In the genomic region with DNA sequence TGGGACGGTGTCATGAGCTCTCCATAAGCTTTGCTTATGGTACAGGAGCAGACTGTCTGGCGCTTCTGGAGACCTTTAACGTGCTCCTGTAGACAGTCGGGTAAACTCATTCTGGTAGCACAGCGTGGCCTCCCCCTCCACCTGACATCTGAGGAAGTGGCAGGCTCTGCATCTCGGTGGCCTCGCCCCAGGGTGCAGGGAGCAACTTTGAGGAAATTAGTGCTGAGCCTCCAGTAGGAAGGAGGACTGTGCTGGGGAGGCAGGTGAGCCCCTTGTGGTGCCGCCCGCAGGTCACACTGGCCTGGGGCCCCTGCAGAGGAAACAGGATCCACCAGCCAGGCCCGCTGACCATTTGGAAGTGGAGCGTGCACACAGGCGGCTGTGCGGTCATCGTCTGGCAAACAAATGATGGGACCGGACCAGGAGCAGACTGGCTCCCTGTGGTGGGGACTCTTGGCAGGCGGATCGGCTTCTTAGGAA, we compare ENCODE assay signal across 8 cellular contexts. TPM values are rescaled to one million over a fixed set of nuclear protein-coding genes. Genes with fewer than 3 reads are reported as not detected.
DNase-seq lines count a peak whose midpoint lies in the region; ATAC-seq, FAIRE-seq and TF ChIP-seq lines count a peak whose summit lies in the region.

No MANE protein-coding gene starts in this region.

- no peaks in the 10 kb centered on the region for H3K9me2 ChIP-seq in OCI-LY7 (ENCODE audit: insufficient read depth, low read length)

- POLR2A ChIA-PET in H1 (lab: Charles Lee; ENCODE audit: partially characterized antibody) = interaction anchor here (1.2 to 1.3 kb wide), 2 partner anchors 8 to 11 kb away, joined by 4 read pairs; no protein-coding TSS in a partner anchor
- POLR2A ChIA-PET in OCI-LY7 (lab: Charles Lee) = no interaction called here

- no peak for FAIRE-seq in H1 (lab: Jason Lieb, UNC)

- no peak overlapping the region for H2BK20ac ChIP-seq in H1 (ENCODE audit: low read length)

- H2AK5ac ChIP-seq in H1 (ENCODE audit: low read depth, low read length) = no peak overlapping the region; the same call in none of the 2 replicates

- H3K4me2 ChIP-seq in H1 (ENCODE audit: insufficient read depth in 1 of 2, low read depth in 2 of 2, low read length in 2 of 2) (no peak overlapping the region), OCI-LY7 (ENCODE audit: low read length) (no peak overlapping the region)

- no peak for TF ChIP-seq CTCF in RWPE2 (IDR thresholded peaks at IDR 0.05; ENCODE audit: poor library complexity, severe bottlenecking)
- TF ChIP-seq CTCF in H1 (IDR thresholded peaks at IDR 0.05; ENCODE audit: control extremely low read depth in 1 of 3, insufficient read depth in 1 of 3, low read depth in 1 of 3, low read length in 3 of 3) = no peak
- no peak for TF ChIP-seq CTCF in psoas muscle (IDR thresholded peaks at IDR 0.05)
- no peak for TF ChIP-seq CTCF in WERI-Rb-1 (IDR thresholded peaks at IDR 0.05; ENCODE audit: low read depth, low read length)
- TF ChIP-seq CTCF in OCI-LY7 (conservative IDR thresholded peaks at IDR 0.05; ENCODE audit: low read length) = no peak

- 92% methylated on average over 17 of the region's 17 CpGs; no CpG with 5 or more reads in 1 of the 2 experiments for WGBS in H1 (ENCODE audit: extremely low coverage in 1 of 2, insufficient coverage in 1 of 2, insufficient read length in 1 of 2, insufficient replicate concordance in 2 of 2, low coverage in 1 of 2, low lambda C conversion rate in 2 of 2, missing lambda C conversion rate in 1 of 2), 2 experiments
- WGBS in psoas muscle, 3 donors = 38 to 54% (median 39%) methylated on average over 15 to 17 of the region's 17 CpGs

- H3K27me3 ChIP-seq in RWPE2 (ENCODE audit: insufficient read depth, poor library complexity, severe bottlenecking) (no peaks in the 10 kb centered on the region), H1 (replicated peaks in 1 of 4; ENCODE audit: control insufficient read depth in 3 of 4, extremely low read depth in 1 of 4, insufficient read depth in 3 of 4, low read length in 3 of 4) (no peaks in the 10 kb centered on the region), psoas muscle (ENCODE audit: insufficient read depth in 3 of 3, low read length in 2 of 3) (no peaks in the 10 kb centered on the region), WERI-Rb-1 (ENCODE audit: insufficient read depth, low read depth, severe bottlenecking) (no peaks in the 10 kb centered on the region)

- no peak overlapping the region for H3K23ac ChIP-seq in H1 (ENCODE audit: insufficient read length)

- H2BK12ac ChIP-seq in H1 (ENCODE audit: low read depth, low read length) = 0 out of 2 replicates have a peak overlapping the region, but pooled peaks have one; percentile 9

- CTCF ChIA-PET in H1 (lab: Charles Lee; ENCODE audit: partially characterized antibody) (interaction anchor here (2.6 to 3.3 kb wide), 2 partner anchors 13 to 32 kb away, joined by 11 to 15 read pairs; no protein-coding TSS in a partner anchor), OCI-LY7 (lab: Charles Lee; ENCODE audit: unreplicated experiment) (no interaction called here)

- H3K9ac ChIP-seq in H1 (replicated peaks in 1 of 4; ENCODE audit: extremely low read depth in 1 of 4, low read depth in 3 of 4, low read length in 3 of 4) = no peak overlapping the region

- H3K36me3 ChIP-seq in RWPE2 (ENCODE audit: low read depth) (peaks cover 4% of the 10 kb centered on the region), H1 (ENCODE audit: control insufficient read depth in 2 of 4, insufficient read depth in 4 of 4, low read length in 3 of 4) (no peaks in the 10 kb centered on the region), psoas muscle (ENCODE audit: insufficient read depth in 1 of 2, low read depth in 1 of 2) (no peaks in the 10 kb centered on the region), WERI-Rb-1 (peaks cover 9% of the 10 kb centered on the region), OCI-LY7 (ENCODE audit: insufficient read depth, low read length) (no peaks in the 10 kb centered on the region)

- H3K14ac ChIP-seq in H1 (ENCODE audit: insufficient read length) = no peak overlapping the region

- no peak overlapping the region for H3K4ac ChIP-seq in H1 (replicated peaks; ENCODE audit: insufficient read length, low read depth, low read length)

- H2BK5ac ChIP-seq in H1 (ENCODE audit: low read depth, low read length) = peak overlapping the region; percentile 61; the same call in 1 of the 2 replicates

- intact Hi-C loops in psoas muscle (cut with DNase I) = loop anchor here (5.0 kb wide), 2 partner anchors 52 to 57 kb away; a partner anchor contains a TSS
- intact Hi-C loops in OCI-LY7 (cut with micrococcal nuclease; ENCODE audit: unreplicated experiment) = no loop called here

- H4K20me1 ChIP-seq in H1 (replicated peaks in 1 of 2; ENCODE audit: control insufficient read depth in 1 of 2, insufficient read depth in 2 of 2, low read length in 2 of 2) = peaks cover 2 to 3% of the 10 kb centered on the region in 2 experiments
- no peaks in the 10 kb centered on the region for H4K20me1 ChIP-seq in OCI-LY7 (ENCODE audit: insufficient read depth, low read length)

- TF ChIP-seq EP300 in H1 (IDR thresholded peaks at IDR 0.05; ENCODE audit: borderline replicate concordance in 1 of 2, low read depth in 2 of 2, low read length in 2 of 2) = no peak

- DNase-seq in GDM1 (lab: John Stamatoyannopoulos, UW) = peak; percentile 37
- no peak for DNase-seq in RWPE2 (ENCODE audit: low spot score)
- no peak for DNase-seq in H1 (ENCODE audit: low read depth in 1 of 2, low spot score in 2 of 2)
- DNase-seq in psoas muscle = peak; percentile 51 to 79
- DNase-seq in WERI-Rb-1 = no peak
- no peak for DNase-seq in D341Med (ENCODE audit: low spot score)
- DNase-seq in OCI-LY7 (ENCODE audit: low spot score) = no peak

- no peak overlapping the region for H2BK120ac ChIP-seq in H1 (replicated peaks; ENCODE audit: low read depth, low read length)

- H3K27ac ChIP-seq in RWPE2 (ENCODE audit: poor library complexity, severe bottlenecking) = peak overlapping the region; percentile 64
- H3K27ac ChIP-seq in H1 (ENCODE audit: low read depth, low read length) = 0 out of 2 replicates have a peak overlapping the region, but pooled peaks have one; percentile 2
- peak overlapping the region; percentile 98 for H3K27ac ChIP-seq in psoas muscle
- H3K27ac ChIP-seq in WERI-Rb-1 = no peak overlapping the region
- no peak overlapping the region for H3K27ac ChIP-seq in OCI-LY7 (ENCODE audit: low read depth, low read length, poor library complexity, severe bottlenecking)

- H4K91ac ChIP-seq in H1 (replicated peaks; ENCODE audit: insufficient read length, low read length) = no peak overlapping the region

- no peak for TF ChIP-seq POLR2A in H1 (IDR thresholded peaks at IDR 0.05; ENCODE audit: control extremely low read depth in 1 of 2, low read depth in 2 of 2, low read length in 2 of 2)

- H2AFZ ChIP-seq in H1 (ENCODE audit: low read length) (no peak overlapping the region), OCI-LY7 (ENCODE audit: low read length) (no peak overlapping the region)

- H3K4me1 ChIP-seq in RWPE2 (ENCODE audit: insufficient read depth, poor library complexity, severe bottlenecking) (peaks cover 33% of the 10 kb centered on the region), H1 (replicated peaks in 1 of 4; ENCODE audit: control insufficient read depth in 3 of 4, insufficient read depth in 4 of 4, low read length in 3 of 4) (peaks cover 0 to 10% (median 6%) of the 10 kb centered on the region in 4 experiments; a peak in 5 of 7 replicates), psoas muscle (peaks cover 49% of the 10 kb centered on the region), OCI-LY7 (ENCODE audit: insufficient read depth, low read length, poor library complexity, severe bottlenecking) (no peaks in the 10 kb centered on the region)

- H3K23me2 ChIP-seq in H1 (ENCODE audit: low read depth, low read length) = peaks cover 3% of the 10 kb centered on the region; the same call in 1 of the 2 replicates

- no TSS peak for BruUV-seq in OCI-LY7 (replicated peaks; lab: Mats Ljungman, UMichigan)

- H3K9me3 ChIP-seq in RWPE2 (ENCODE audit: severe bottlenecking) = no peaks in the 10 kb centered on the region
- no peaks in the 10 kb centered on the region for H3K9me3 ChIP-seq in H1 (ENCODE audit: insufficient read depth in 2 of 2, low read depth in 1 of 2, low read length in 1 of 2)
- no peaks in the 10 kb centered on the region for H3K9me3 ChIP-seq in psoas muscle
- H3K9me3 ChIP-seq in WERI-Rb-1 (ENCODE audit: severe bottlenecking) = no peaks in the 10 kb centered on the region
- no peaks in the 10 kb centered on the region for H3K9me3 ChIP-seq in OCI-LY7 (ENCODE audit: low read length)

- TF ChIP-seq RAD21 in H1 (IDR thresholded peaks at IDR 0.05 in 1 of 2, conservative IDR thresholded peaks at IDR 0.05 in 1 of 2; ENCODE audit: low read depth in 2 of 2, low read length in 2 of 2) = no peak

- H4K8ac ChIP-seq in H1 (ENCODE audit: extremely low read depth, insufficient read depth, low read length) = no peak overlapping the region

- H3K56ac ChIP-seq in H1 (replicated peaks; ENCODE audit: insufficient read length, low read depth, low read length) = no peak overlapping the region

- H2BK15ac ChIP-seq in H1 (ENCODE audit: low read length) = no peak overlapping the region; the same call in 1 of the 2 replicates

- H3K79me2 ChIP-seq in H1 (ENCODE audit: control insufficient read depth in 1 of 2, insufficient read depth in 2 of 2, low read length in 2 of 2) = no peaks in the 10 kb centered on the region
- no peaks in the 10 kb centered on the region for H3K79me2 ChIP-seq in OCI-LY7 (ENCODE audit: insufficient read depth, low read depth, low read length)

- peak overlapping the region; percentile 71 for H3K18ac ChIP-seq in H1 (ENCODE audit: extremely low read depth, low read length)

- no peak overlapping the region for H3K4me3 ChIP-seq in RWPE2 (ENCODE audit: severe bottlenecking)
- no peak overlapping the region for H3K4me3 ChIP-seq in H1 (ENCODE audit: extremely low read depth in 1 of 4, insufficient read depth in 2 of 4, low read depth in 3 of 4, low read length in 4 of 4)
- no peak overlapping the region for H3K4me3 ChIP-seq in psoas muscle
- H3K4me3 ChIP-seq in WERI-Rb-1 (ENCODE audit: low read depth, low read length) = no peak overlapping the region
- H3K4me3 ChIP-seq in OCI-LY7 (ENCODE audit: low read depth, low read length, poor library complexity, severe bottlenecking) = no peak overlapping the region

- H3K79me1 ChIP-seq in H1 (ENCODE audit: low read depth, low read length) = no peaks in the 10 kb centered on the region; the same call in 1 of the 2 replicates

- no peak for ATAC-seq in RWPE2 (ENCODE audit: low read depth)
- peak in 2 of 4 donors; percentile 7 to 50 for ATAC-seq in psoas muscle
- no peak for ATAC-seq in HG02973 (IDR thresholded peaks at IDR 0.05; ENCODE audit: unreplicated experiment)

- no peak overlapping the region for H4K5ac ChIP-seq in H1 (ENCODE audit: insufficient read length, low read depth, low read length)

RNA-seq across cellular contexts. Expression of a gene that starts 57.9 kb away (rescaled TPM):
- 13.5 and 13.9 TPM in 2 replicates for total RNA-seq in H1 (2021; fragmentation: NEBNext Ultra II Directional; extraction: Animal tissue kit (Norgen Biotek cat#: 25700))
- polyA plus RNA-seq in H1 (2011; rRNA removed) = 3.7 TPM in 2 replicates
- 3.4 TPM for polyA plus RNA-seq in H1 (2011; cell fraction: cytosol; rRNA removed)
- 8.0 TPM for polyA plus RNA-seq in H1 (2011; cell fraction: nucleus; rRNA removed)
- 4.8 to 6.4 TPM (median 5.5 TPM) in 4 replicates for polyA plus RNA-seq in H1 (2012, experiment 1 of 2)
- polyA plus RNA-seq in H1 (2012, experiment 2 of 2) = 2.3 TPM
- 6.1 TPM for polyA plus RNA-seq in H1 (2013, experiment 1 of 2)
- polyA plus RNA-seq in H1 (2013, experiment 2 of 2) = 5.8 TPM
- 8.9 and 9.5 TPM in 2 replicates for polyA minus RNA-seq in H1 (2011; rRNA and poly(A)+ RNA removed)
- polyA minus RNA-seq in H1 (2011; cell fraction: cytosol; rRNA and poly(A)+ RNA removed) = 5.3 TPM
- polyA minus RNA-seq in H1 (2011; cell fraction: nucleus; rRNA and poly(A)+ RNA removed) = 6.2 TPM
- 10 to 100 TPM in 2 of 4 donors, 1 to 10 TPM in 2; 2.6 to 30.2 (median 12.4) TPM for total RNA-seq in psoas muscle
- 1 to 10 TPM; 3.2 to 8.1 (median 6.1) TPM for polyA plus RNA-seq in psoas muscle
- not detected in 2 replicates for total RNA-seq in OCI-LY7 (2014; rRNA removed; shearing (Covaris generic))
- total RNA-seq in OCI-LY7 (2022) = 0.09 and 0.21 TPM in 2 replicates

Comparison
In these comparisons a context has a peak if more than half of its experiments do, and no peak if none do; other contexts are left out.
1. DNase-seq: peak in GDM1 (single experiment) and psoas muscle (2 of 2); none in RWPE2 (single experiment), H1 (0 of 2), WERI-Rb-1 (single experiment), D341Med (single experiment) and OCI-LY7 (single experiment).
2. H3K27ac ChIP-seq: peak in RWPE2 (single experiment), H1 (single experiment) and psoas muscle (single experiment); none in WERI-Rb-1 (single experiment) and OCI-LY7 (single experiment).